8 cellular contexts compared by ENCODE assay signal in the genomic region with DNA sequence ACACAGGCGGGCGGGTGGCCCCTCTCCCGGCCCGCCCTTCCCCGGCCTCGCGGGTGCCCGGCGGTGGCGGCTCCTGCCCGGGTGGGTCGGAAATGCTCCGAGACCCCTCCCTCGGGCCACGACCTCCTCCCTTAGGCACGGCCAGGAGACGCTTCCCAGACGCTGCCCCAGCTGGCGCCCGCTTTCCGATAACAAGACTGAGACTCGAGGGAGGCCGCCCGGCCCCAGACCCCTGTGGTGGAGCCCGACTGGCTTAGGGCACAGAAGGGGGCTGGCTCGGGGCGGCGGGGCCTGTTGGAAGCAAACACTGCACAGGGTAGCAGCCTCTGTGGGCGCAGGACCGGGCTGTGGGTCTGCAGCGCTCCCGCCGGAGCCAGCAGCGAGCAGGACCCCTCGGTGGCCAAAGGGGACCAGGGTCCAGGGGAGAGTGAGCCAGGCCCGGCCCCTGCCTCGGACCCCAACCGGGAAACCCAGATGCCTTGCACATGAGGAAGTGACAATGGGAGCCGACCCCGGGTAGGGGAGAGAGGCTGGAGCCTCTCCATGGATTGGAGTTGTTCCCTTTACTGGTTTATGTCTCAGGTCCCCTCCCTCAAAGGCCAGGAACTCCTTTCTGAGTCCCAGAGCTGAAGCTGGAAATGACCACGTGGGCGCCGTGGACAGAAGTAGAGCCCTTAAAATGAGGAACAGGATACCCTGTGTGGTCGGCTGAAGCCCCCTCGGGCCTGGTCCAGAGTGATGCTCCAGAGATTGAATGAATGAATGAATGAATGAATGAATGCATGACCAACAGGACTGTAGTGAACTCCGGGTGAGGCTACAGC. TPM values are rescaled to one million over a fixed set of nuclear protein-coding genes. Genes with fewer than 3 reads are reported as not detected.
DNase-seq lines count a peak whose midpoint lies in the region; ATAC-seq and TF ChIP-seq lines count a peak whose summit lies in the region.

No MANE protein-coding gene starts in this region.

- peak; percentile 25 for ATAC-seq in GM21423 (IDR thresholded peaks at IDR 0.05; ENCODE audit: unreplicated experiment)
- ATAC-seq in right lobe of liver: peak in 3 of 4 donors; percentile 7 to 8 (median 7)

- DNase-seq in Kasumi-1 (lab: John Stamatoyannopoulos, UW): peak; percentile 17 to 20
- peak in 1 of 2 donors; percentile 13 for DNase-seq in breast epithelium (ENCODE audit: low spot score in 2 of 2)
- DNase-seq in right lobe of liver: no peak
- DNase-seq in cortex of kidney (lab: John Stamatoyannopoulos, UW): no peak
- DNase-seq in NCI-H345 (lab: John Stamatoyannopoulos, UW): no peak

- peak overlapping the region; percentile 70 to 86 (median 83) for H3K9ac ChIP-seq in BLaER1 treated with 17β-estradiol and CSF1 and Interleukin-3, amounts not matched to agents 10 nM and 100 nM

- H3K4me3 ChIP-seq in BLaER1 treated with 17β-estradiol and CSF1 and Interleukin-3, amounts not matched to agents 10 nM and 100 nM: peak overlapping the region; percentile 67 to 91 (median 84)
- peak overlapping the region; percentile 55 to 84 (median 64) for H3K4me3 ChIP-seq in breast epithelium
- peak overlapping the region; percentile 40 to 60 (median 46) for H3K4me3 ChIP-seq in right lobe of liver
- H3K4me3 ChIP-seq in thymus (ENCODE audit: low read length): peak overlapping the region; percentile 62

- peaks cover 0 to 20% (median 0%) of the 10 kb centered on the region in 11 experiments; a peak in 6 of 22 replicates for H4K20me1 ChIP-seq in BLaER1 treated with 17β-estradiol and CSF1 and Interleukin-3, amounts not matched to agents 10 nM and 100 nM

- peaks cover 15 to 74% (median 38%) of the 10 kb centered on the region in 10 experiments for H3K4me1 ChIP-seq in BLaER1 treated with 17β-estradiol and CSF1 and Interleukin-3, amounts not matched to agents 10 nM and 100 nM
- no peaks in the 10 kb centered on the region for H3K4me1 ChIP-seq in breast epithelium
- no peaks in the 10 kb centered on the region for H3K4me1 ChIP-seq in right lobe of liver
- H3K4me1 ChIP-seq in thymus (ENCODE audit: control insufficient read depth, insufficient read depth, low read length): peaks cover 8% of the 10 kb centered on the region

- intact Hi-C loops in breast epithelium (cut with DNase I; ENCODE audit: low total_unique reads) (no loop called here), right lobe of liver (cut with DNase I) (no loop called here)

- TF ChIP-seq POLR2A in breast epithelium (IDR thresholded peaks at IDR 0.05): no peak
- no peak for TF ChIP-seq POLR2A in right lobe of liver (IDR thresholded peaks at IDR 0.05)

- H3K4me2 ChIP-seq in BLaER1 treated with 17β-estradiol and CSF1 and Interleukin-3, amounts not matched to agents 10 nM and 100 nM: peak overlapping the region; percentile 91 to 99 (median 95)

- H3K36me3 ChIP-seq in BLaER1 treated with 17β-estradiol and CSF1 and Interleukin-3, amounts not matched to agents 10 nM and 100 nM: peaks cover 0 to 6% (median 0%) of the 10 kb centered on the region in 11 experiments; a peak in 1 of 22 replicates
- H3K36me3 ChIP-seq in breast epithelium: no peaks in the 10 kb centered on the region
- no peaks in the 10 kb centered on the region for H3K36me3 ChIP-seq in right lobe of liver
- H3K36me3 ChIP-seq in thymus (ENCODE audit: control insufficient read depth, insufficient read depth): no peaks in the 10 kb centered on the region

- H3K9me3 ChIP-seq in BLaER1 treated with 17β-estradiol and CSF1 and Interleukin-3, amounts not matched to agents 10 nM and 100 nM (replicated peaks in 1 of 11): no peaks in the 10 kb centered on the region
- H3K9me3 ChIP-seq in breast epithelium: no peaks in the 10 kb centered on the region
- no peaks in the 10 kb centered on the region for H3K9me3 ChIP-seq in right lobe of liver
- no peaks in the 10 kb centered on the region for H3K9me3 ChIP-seq in thymus (ENCODE audit: control insufficient read depth)

- TF ChIP-seq CTCF in breast epithelium (IDR thresholded peaks at IDR 0.05) (no peak), right lobe of liver (IDR thresholded peaks at IDR 0.05) (no peak)

- no peaks in the 10 kb centered on the region; a peak in 3 of 22 replicates for H3K27me3 ChIP-seq in BLaER1 treated with 17β-estradiol and CSF1 and Interleukin-3, amounts not matched to agents 10 nM and 100 nM
- no peaks in the 10 kb centered on the region for H3K27me3 ChIP-seq in breast epithelium
- H3K27me3 ChIP-seq in right lobe of liver: no peaks in the 10 kb centered on the region
- no peaks in the 10 kb centered on the region for H3K27me3 ChIP-seq in thymus (ENCODE audit: control insufficient read depth, insufficient read depth)

- peak overlapping the region; percentile 37 to 86 (median 70); a peak in 21 of 22 replicates for H3K27ac ChIP-seq in BLaER1 treated with 17β-estradiol and CSF1 and Interleukin-3, amounts not matched to agents 10 nM and 100 nM
- H3K27ac ChIP-seq in breast epithelium: peak overlapping the region in 1 of 2 donors; percentile 19
- no peak overlapping the region for H3K27ac ChIP-seq in right lobe of liver
- no peak overlapping the region for H3K27ac ChIP-seq in thymus (ENCODE audit: low read depth)

- WGBS in right lobe of liver (ENCODE audit: insufficient coverage, low coverage, low lambda C conversion rate, missing lambda C conversion rate): 32% methylated on average over 6 of the region's 46 CpGs
- WGBS in thymus: 8% methylated on average over 46 of the region's 46 CpGs

RNA-seq across cellular contexts. Expression of a gene that starts 19.8 kb away (rescaled TPM):
- total RNA-seq in breast epithelium (10 to 100 TPM in 2 of 3 donors, 1 to 10 TPM in 1; 6.2 to 30.7 (median 10.2) TPM), right lobe of liver (10 to 100 TPM in 1 of 6 experiments, 1 to 10 TPM in 5; 2.5 to 10.2 (median 6.5) TPM)
- 23.1 TPM for polyA plus RNA-seq in thymus

Comparison
In these comparisons a context has a peak if more than half of its experiments do, and no peak if none do; other contexts are left out.
1. H3K27ac ChIP-seq: peak in BLaER1 treated with 17β-estradiol and CSF1 and Interleukin-3, amounts not matched to agents 10 nM and 100 nM (11 of 11); none in right lobe of liver (0 of 3) and thymus (single experiment).
2. DNase-seq: peak in Kasumi-1 (2 of 2); none in right lobe of liver (0 of 3), cortex of kidney (single experiment) and NCI-H345 (single experiment).
3. Peak in every context shown above with its lines, with median percentiles within 50 percentile points of each other: H3K4me3 ChIP-seq.